ENCODE assay signal across 1 cellular context in the genomic region with DNA sequence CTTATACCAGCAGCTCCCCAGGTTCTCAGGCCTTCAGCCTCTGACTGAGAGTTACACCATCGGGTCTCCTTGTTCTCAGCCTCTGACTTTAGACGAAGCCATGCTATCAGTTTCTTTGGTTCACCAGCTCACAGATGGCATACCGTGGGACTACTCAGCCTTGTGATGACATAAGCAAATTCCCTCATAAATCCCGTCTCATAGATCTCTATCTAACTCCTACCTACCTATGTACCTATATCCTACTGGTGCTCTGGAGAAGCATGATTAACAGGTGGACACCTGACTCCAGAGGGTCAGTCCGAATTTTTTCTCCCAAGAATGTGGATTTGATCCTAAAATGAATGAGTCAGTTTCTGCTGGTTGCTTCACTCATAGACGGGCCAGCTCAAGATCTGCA.
TF ChIP-seq lines count a peak whose summit lies in the region.

No MANE protein-coding gene starts in this region.

TF ChIP-seq in Ishikawa, 13 proteins besides CTCF, POLR2A, EP300 and RAD21 (continued from another document):
- TF ChIP-seq, protein P1, sequence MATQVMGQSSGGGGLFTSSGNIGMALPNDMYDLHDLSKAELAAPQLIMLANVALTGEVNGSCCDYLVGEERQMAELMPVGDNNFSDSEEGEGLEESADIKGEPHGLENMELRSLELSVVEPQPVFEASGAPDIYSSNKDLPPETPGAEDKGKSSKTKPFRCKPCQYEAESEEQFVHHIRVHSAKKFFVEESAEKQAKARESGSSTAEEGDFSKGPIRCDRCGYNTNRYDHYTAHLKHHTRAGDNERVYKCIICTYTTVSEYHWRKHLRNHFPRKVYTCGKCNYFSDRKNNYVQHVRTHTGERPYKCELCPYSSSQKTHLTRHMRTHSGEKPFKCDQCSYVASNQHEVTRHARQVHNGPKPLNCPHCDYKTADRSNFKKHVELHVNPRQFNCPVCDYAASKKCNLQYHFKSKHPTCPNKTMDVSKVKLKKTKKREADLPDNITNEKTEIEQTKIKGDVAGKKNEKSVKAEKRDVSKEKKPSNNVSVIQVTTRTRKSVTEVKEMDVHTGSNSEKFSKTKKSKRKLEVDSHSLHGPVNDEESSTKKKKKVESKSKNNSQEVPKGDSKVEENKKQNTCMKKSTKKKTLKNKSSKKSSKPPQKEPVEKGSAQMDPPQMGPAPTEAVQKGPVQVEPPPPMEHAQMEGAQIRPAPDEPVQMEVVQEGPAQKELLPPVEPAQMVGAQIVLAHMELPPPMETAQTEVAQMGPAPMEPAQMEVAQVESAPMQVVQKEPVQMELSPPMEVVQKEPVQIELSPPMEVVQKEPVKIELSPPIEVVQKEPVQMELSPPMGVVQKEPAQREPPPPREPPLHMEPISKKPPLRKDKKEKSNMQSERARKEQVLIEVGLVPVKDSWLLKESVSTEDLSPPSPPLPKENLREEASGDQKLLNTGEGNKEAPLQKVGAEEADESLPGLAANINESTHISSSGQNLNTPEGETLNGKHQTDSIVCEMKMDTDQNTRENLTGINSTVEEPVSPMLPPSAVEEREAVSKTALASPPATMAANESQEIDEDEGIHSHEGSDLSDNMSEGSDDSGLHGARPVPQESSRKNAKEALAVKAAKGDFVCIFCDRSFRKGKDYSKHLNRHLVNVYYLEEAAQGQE (IDR thresholded peaks at IDR 0.05; ENCODE audit: low read depth), result no peak
- TF ChIP-seq FOXM1 (IDR thresholded peaks at IDR 0.05; ENCODE audit: borderline replicate concordance, low read depth) (no peak), TCF12 (IDR thresholded peaks at IDR 0.05; ENCODE audit: low read depth) (peak; percentile 76), YY1 (IDR thresholded peaks at IDR 0.05; ENCODE audit: low read depth) (0 out of 2 replicates have a peak, but pooled peaks have one; percentile 12), TEAD4 (IDR thresholded peaks at IDR 0.05) (peak; percentile 72), NFIC (IDR thresholded peaks at IDR 0.05) (peak; percentile 11; the same call in 1 of the 2 replicates), CEBPB (IDR thresholded peaks at IDR 0.05) (peak; percentile 45), ZBTB7A (IDR thresholded peaks at IDR 0.05; ENCODE audit: low read depth) (no peak)
- TF ChIP-seq, protein P2, sequence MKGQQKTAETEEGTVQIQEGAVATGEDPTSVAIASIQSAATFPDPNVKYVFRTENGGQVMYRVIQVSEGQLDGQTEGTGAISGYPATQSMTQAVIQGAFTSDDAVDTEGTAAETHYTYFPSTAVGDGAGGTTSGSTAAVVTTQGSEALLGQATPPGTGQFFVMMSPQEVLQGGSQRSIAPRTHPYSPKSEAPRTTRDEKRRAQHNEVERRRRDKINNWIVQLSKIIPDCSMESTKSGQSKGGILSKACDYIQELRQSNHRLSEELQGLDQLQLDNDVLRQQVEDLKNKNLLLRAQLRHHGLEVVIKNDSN (IDR thresholded peaks at IDR 0.05), result no peak
- TF ChIP-seq, protein P3, sequence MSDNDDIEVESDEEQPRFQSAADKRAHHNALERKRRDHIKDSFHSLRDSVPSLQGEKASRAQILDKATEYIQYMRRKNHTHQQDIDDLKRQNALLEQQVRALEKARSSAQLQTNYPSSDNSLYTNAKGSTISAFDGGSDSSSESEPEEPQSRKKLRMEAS (IDR thresholded peaks at IDR 0.05), result peak; percentile 51
